In genomic region chr13:40651866-40652587, GRCh38 we compare ENCODE assay signal across 10 cellular contexts. TPM values are rescaled to one million over a fixed set of nuclear protein-coding genes. Genes with fewer than 3 reads are reported as not detected.
DNase-seq lines count a peak whose midpoint lies in the region; ATAC-seq, FAIRE-seq and TF ChIP-seq lines count a peak whose summit lies in the region.
"Had no signal": no experiment of that assay in that cellular context is flagged by ENCODE, and none has a peak within 500 bp of the region (broad histone marks: within the 10 kb centered on the region; RNA-seq: fewer than 3 reads in every experiment).

No MANE protein-coding gene starts in this region.

- peak overlapping the region; percentile 91 for H3K4me2 ChIP-seq in GM12878 (ENCODE audit: control insufficient read depth, insufficient read depth)

- CTCF ChIA-PET in CD8-positive, alpha-beta memory T cell (lab: Charles Lee), result interaction anchor here (1.0 kb wide), 1 partner anchor 12 kb away, joined by 3 read pairs; no protein-coding TSS in a partner anchor
- CTCF ChIA-PET in GM12878 (lab: Yijun Ruan, JAX), result interaction anchor here (0.6 to 1.7 kb wide), 5 partner anchors 11 to 1340 kb away, joined by 3 to 6 read pairs (median 4); no protein-coding TSS in a partner anchor

- H3K27me3 Mint-ChIP-seq in CD8-positive, alpha-beta memory T cell, result no peaks in the 10 kb centered on the region

- no peak for TF ChIP-seq CTCF in GM12878 (IDR thresholded peaks at IDR 0.05 in 2 of 3, conservative IDR thresholded peaks at IDR 0.05 in 1 of 3; ENCODE audit: control insufficient read depth in 2 of 3, extremely low read depth in 1 of 3, insufficient read depth in 1 of 3, low read depth in 3 of 3, low read length in 3 of 3)

- no peaks in the 10 kb centered on the region for H3K27me3 ChIP-seq in CD8-positive, alpha-beta memory T cell (ENCODE audit: insufficient read depth, low read length, poor library complexity, severe bottlenecking)
- H3K27me3 ChIP-seq in GM12878 (replicated peaks in 1 of 2; ENCODE audit: control insufficient read depth in 2 of 2, insufficient read depth in 2 of 2, low read length in 1 of 2), result no peaks in the 10 kb centered on the region

- SMC1A ChIA-PET in GM12878 (lab: Charles Lee; ENCODE audit: uncharacterized antibody, unreplicated experiment), result interaction anchor here (0.6 to 2.7 kb wide), 5 partner anchors 8 to 820 kb away, joined by 3 to 20 read pairs (median 4); no protein-coding TSS in a partner anchor

- peak overlapping the region in 6 of 7 donors; percentile 48 to 79 (median 74) for H3K4me3 Mint-ChIP-seq in CD8-positive, alpha-beta memory T cell

- DNase-seq in CD8-positive, alpha-beta memory T cell, result no peak
- DNase-seq in GM12878 (ENCODE audit: low read depth, low spot score), result no peak
- DNase-seq in HCEC 1CT, result no peak
- DNase-seq in cerebellar nuclear complex (lab: John Stamatoyannopoulos, UW), result no peak
- no peak for DNase-seq in AG08395 (ENCODE audit: low spot score)
- DNase-seq in activated CD8-positive, alpha-beta memory T cell treated with anti-CD3 and anti-CD28 coated beads for 24 hours, result no peak

- RAD21 ChIA-PET in GM12878 (lab: Charles Lee; ENCODE audit: unreplicated experiment), result interaction anchor here (1.8 to 2.7 kb wide), 4 partner anchors 11 to 134 kb away, joined by 4 to 14 read pairs (median 10); no protein-coding TSS in a partner anchor

- H3K27ac Mint-ChIP-seq in CD8-positive, alpha-beta memory T cell, result peak overlapping the region in 5 of 8 donors; percentile 55 to 87 (median 70)

- no peak for TF ChIP-seq POLR2A in GM12878 (IDR thresholded peaks at IDR 0.05; ENCODE audit: low read depth, low read length)

- no peak overlapping the region for H3K4me3 ChIP-seq in CD8-positive, alpha-beta memory T cell (ENCODE audit: low read length)
- H3K4me3 ChIP-seq in GM12878, result peak overlapping the region; percentile 33; the same call in 1 of the 2 replicates

- intact Hi-C loops in GM12878 (cut with micrococcal nuclease; ENCODE audit: unreplicated experiment), result no loop called here

- H3K9ac ChIP-seq in GM12878 (ENCODE audit: control insufficient read depth, insufficient read depth, low read length), result peak overlapping the region; percentile 45

- under 1% methylated on average over 13 of the region's 14 CpGs for WGBS in GM12878 (ENCODE audit: insufficient coverage, insufficient replicate concordance, low lambda C conversion rate, missing lambda C conversion rate)

- TF ChIP-seq RAD21 in GM12878 (IDR thresholded peaks at IDR 0.05; ENCODE audit: insufficient read depth, low read depth, low read length), result no peak

- in situ Hi-C loops in GM12878 (cut with MboI), result no loop called here

- ATAC-seq in GM19324 (IDR thresholded peaks at IDR 0.05; ENCODE audit: low FRiP score, unreplicated experiment) (peak; percentile 52), HG03108 (IDR thresholded peaks at IDR 0.05; ENCODE audit: unreplicated experiment) (peak; percentile 25), GM12878 (peak; percentile 57)

- BruUV-seq in GM12878 (replicated peaks; lab: Mats Ljungman, UMichigan), result no TSS peak

- peaks cover 86% of the 10 kb centered on the region for H3K4me1 ChIP-seq in CD8-positive, alpha-beta memory T cell (ENCODE audit: insufficient read depth, low read length)
- H3K4me1 ChIP-seq in GM12878 (ENCODE audit: control insufficient read depth, insufficient read depth, low read length), result peaks cover 36% of the 10 kb centered on the region

- POLR2A ChIA-PET in CD8-positive, alpha-beta memory T cell (lab: Charles Lee), result interaction anchor here (1.3 kb wide), 1 partner anchor 12 kb away, joined by 4 read pairs; no protein-coding TSS in a partner anchor
- POLR2A ChIA-PET in GM12878 (lab: Charles Lee), result interaction anchor here (0.6 to 1.0 kb wide), 4 partner anchors 12 to 289 kb away, joined by 3 to 6 read pairs (median 4); no protein-coding TSS in a partner anchor

- H3K27ac ChIP-seq in CD8-positive, alpha-beta memory T cell (ENCODE audit: low read depth, low read length), result no peak overlapping the region
- peak overlapping the region; percentile 83 for H3K27ac ChIP-seq in GM12878 (ENCODE audit: control insufficient read depth, insufficient read depth)

- peaks cover 83 to 99% (median 99%) of the 10 kb centered on the region in 3 donors for H3K4me1 Mint-ChIP-seq in CD8-positive, alpha-beta memory T cell

- H3K9me3 ChIP-seq in CD8-positive, alpha-beta memory T cell (ENCODE audit: low read length), result no peaks in the 10 kb centered on the region
- H3K9me3 ChIP-seq in GM12878 (replicated peaks; ENCODE audit: control insufficient read depth, insufficient read depth, low read length), result no peaks in the 10 kb centered on the region; the same call in 2 of the 3 replicates

- no peaks in the 10 kb centered on the region for H4K20me1 ChIP-seq in GM12878 (ENCODE audit: control insufficient read depth, insufficient read depth)

- no peaks in the 10 kb centered on the region for H3K36me3 ChIP-seq in CD8-positive, alpha-beta memory T cell (ENCODE audit: insufficient read depth, low read length)
- H3K36me3 ChIP-seq in GM12878 (ENCODE audit: control insufficient read depth in 2 of 2, insufficient read depth in 2 of 2, low read length in 1 of 2), result no peaks in the 10 kb centered on the region

- no peak for TF ChIP-seq EP300 in GM12878 (IDR thresholded peaks at IDR 0.05; ENCODE audit: borderline replicate concordance in 1 of 2, control insufficient read depth in 1 of 2, low read depth in 2 of 2, low read length in 2 of 2)

- peak overlapping the region; percentile 65 for H2AFZ ChIP-seq in GM12878 (ENCODE audit: control insufficient read depth, low read depth, low read length)

- H3K79me2 ChIP-seq in GM12878 (ENCODE audit: control insufficient read depth, insufficient read depth, low read length), result peaks cover 62% of the 10 kb centered on the region

- no peak for FAIRE-seq in GM12878 (lab: Jason Lieb, UNC)
- FAIRE-seq: D721Med, RCC 7860 had no signal

- no peaks in the 10 kb centered on the region for H3K9me3 Mint-ChIP-seq in CD8-positive, alpha-beta memory T cell

- H3K36me3 Mint-ChIP-seq in CD8-positive, alpha-beta memory T cell, result peaks cover 0 to 4% (median 0%) of the 10 kb centered on the region in 3 donors

TF ChIP-seq in GM12878, 131 proteins besides CTCF, POLR2A, EP300 and RAD21 (continues in another document):
- TF ChIP-seq STAT1 (conservative IDR thresholded peaks at IDR 0.05) (no peak), MEF2A (IDR thresholded peaks at IDR 0.05; ENCODE audit: insufficient read depth, low read depth, low read length) (no peak), POU2F2 (IDR thresholded peaks at IDR 0.05; ENCODE audit: borderline replicate concordance, low read depth, low read length) (no peak), ZNF384 (IDR thresholded peaks at IDR 0.05; ENCODE audit: borderline replicate concordance, low read depth, low read length) (peak; percentile 34; the same call in 1 of the 2 replicates), CHD2 (IDR thresholded peaks at IDR 0.05; ENCODE audit: borderline replicate concordance, low read depth, low read length) (no peak), BCL3 (IDR thresholded peaks at IDR 0.05; ENCODE audit: borderline replicate concordance, insufficient read depth, low read depth, low read length, poor library complexity, severe bottlenecking) (no peak), RELA (IDR thresholded peaks at IDR 0.05; ENCODE audit: borderline replicate concordance, partially characterized antibody) (no peak), RCOR1 (conservative IDR thresholded peaks at IDR 0.05; ENCODE audit: low read depth, low read length) (no peak), KAT2A (conservative IDR thresholded peaks at IDR 0.05; ENCODE audit: control insufficient read depth, low read depth, low read length) (no peak), RB1 (IDR thresholded peaks at IDR 0.05; ENCODE audit: borderline replicate concordance) (no peak), EED (IDR thresholded peaks at IDR 0.05; ENCODE audit: low read depth) (no peak), ATF7 (IDR thresholded peaks at IDR 0.05; ENCODE audit: low read depth) (no peak), NFIC (IDR thresholded peaks at IDR 0.05; ENCODE audit: low read depth, low read length) (peak; percentile 24; the same call in 1 of the 2 replicates), ZZZ3 (IDR thresholded peaks at IDR 0.05; ENCODE audit: control insufficient read depth, insufficient read length, low read depth) (no peak), NBN (IDR thresholded peaks at IDR 0.05) (no peak), SUPT20H (IDR thresholded peaks at IDR 0.05; ENCODE audit: borderline replicate concordance, control insufficient read depth, low read depth, low read length) (no peak), TBL1XR1 (IDR thresholded peaks at IDR 0.05; ENCODE audit: low read depth, low read length) (no peak), TCF7 (IDR thresholded peaks at IDR 0.05; ENCODE audit: borderline replicate concordance) (no peak)

RNA-seq across cellular contexts. Expression of gene FOXO1, which starts 14.4 kb away (rescaled TPM):
- 10 to 100 TPM; 32.6 to 32.9 TPM for total RNA-seq in CD8-positive, alpha-beta memory T cell
- 56.2 TPM for polyA plus RNA-seq in CD8-positive, alpha-beta memory T cell
- 11.4 and 11.6 TPM in 2 replicates for total RNA-seq in GM12878 (2013; cell fraction: nucleolus; rRNA removed)
- total RNA-seq in GM12878 (2014; rRNA removed), result 0.65 and 0.96 TPM in 2 replicates
- 0.88 and 1.1 TPM in 2 replicates for total RNA-seq in GM12878 (2014; rRNA removed; fragmentation: Illumina TruSeq; extraction: Trizol)
- 1.6 and 2.4 TPM in 2 replicates for total RNA-seq in GM12878 (2021)
- 4.7 TPM for polyA plus RNA-seq in GM12878 (2011; ENCODE audit: low read depth)
- polyA plus RNA-seq in GM12878 (2011; rRNA removed), result 7.0 and 8.3 TPM in 2 replicates
- 7.5 and 8.5 TPM in 2 replicates for polyA plus RNA-seq in GM12878 (2011; cell fraction: cytosol; rRNA removed)
- polyA plus RNA-seq in GM12878 (2011; cell fraction: nucleus; rRNA removed), result 6.3 and 8.8 TPM in 2 replicates
- 5.2 and 6.1 TPM in 2 replicates for polyA plus RNA-seq in GM12878 (2012)
- polyA plus RNA-seq in GM12878 (2014; fragmentation: Illumina TruSeq; extraction: Trizol), result 1.4 and 1.6 TPM in 2 replicates
- under 1 TPM; 0.64 to 0.72 TPM for polyA plus RNA-seq in GM12878 (2014; fragmentation: Nextera tagmentation; extraction: Ambion mirVana)
- polyA plus RNA-seq in GM12878 (2014; rRNA removed), result 0.70 TPM in 2 replicates
- polyA plus RNA-seq in GM12878 (2016; fragmentation: Nextera tagmentation; extraction: Ambion mirVana), result under 1 TPM; 0.58 to 0.79 TPM
- polyA minus RNA-seq in GM12878 (2011; rRNA and poly(A)+ RNA removed), result 20.9 and 28.1 TPM in 2 replicates
- 11.6 and 15.6 TPM in 2 replicates for polyA minus RNA-seq in GM12878 (2011; cell fraction: cytosol; rRNA and poly(A)+ RNA removed)
- polyA minus RNA-seq in GM12878 (2011; cell fraction: nucleus; rRNA and poly(A)+ RNA removed), result 9.1 and 21.0 TPM in 2 replicates
